Comparison of ENCODE assay signal across 19 cellular contexts in the genomic region with DNA sequence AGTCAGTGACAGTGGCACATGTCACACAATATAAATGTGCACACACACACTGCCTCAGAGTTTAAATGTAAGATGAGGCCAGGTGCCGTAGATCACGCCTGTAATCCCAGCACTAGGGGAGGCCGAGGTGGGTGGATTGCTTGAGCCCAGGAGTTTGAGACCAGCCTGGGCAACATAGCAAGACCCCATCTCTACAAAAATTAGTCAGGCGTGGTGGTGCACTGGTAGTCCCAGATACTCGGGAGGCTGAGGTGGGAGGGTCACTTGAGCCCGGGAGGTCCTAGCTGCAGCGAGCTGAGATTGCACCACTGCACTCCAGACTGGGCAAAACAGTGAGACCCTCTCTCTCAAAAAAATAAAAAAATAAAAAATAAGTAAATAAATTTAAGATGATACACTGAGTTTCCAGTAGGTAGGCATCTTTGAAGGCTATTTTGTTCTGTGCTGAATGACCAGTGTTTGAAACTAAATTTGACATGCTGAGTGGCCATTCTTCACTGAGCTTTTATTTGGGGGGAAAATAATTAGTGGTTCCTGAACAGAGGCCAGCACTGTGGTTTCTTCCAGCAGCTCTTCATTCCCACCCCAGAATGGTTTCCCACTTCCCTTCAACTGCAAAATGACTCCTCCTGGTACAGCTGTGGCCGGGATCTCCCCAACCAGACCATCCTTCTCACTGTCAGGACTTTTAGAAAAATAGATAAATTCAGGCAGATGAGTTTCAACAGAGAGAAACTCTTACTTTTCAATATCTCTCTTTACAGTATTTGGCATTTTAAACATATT. TPM values are rescaled to one million over a fixed set of nuclear protein-coding genes. Genes with fewer than 3 reads are reported as not detected.
DNase-seq lines count a peak whose midpoint lies in the region; ATAC-seq, FAIRE-seq and TF ChIP-seq lines count a peak whose summit lies in the region.
"Had no signal": no experiment of that assay in that cellular context is flagged by ENCODE, and none has a peak within 500 bp of the region (broad histone marks: within the 10 kb centered on the region; RNA-seq: fewer than 3 reads in every experiment).

No MANE protein-coding gene starts in this region.

- H3K79me2 ChIP-seq in HepG2 (ENCODE audit: insufficient read depth, low read length), result no peaks in the 10 kb centered on the region

- H3K4me1 ChIP-seq in HepG2 (ENCODE audit: insufficient read depth, low read length), result peaks cover 26% of the 10 kb centered on the region
- H3K4me1 ChIP-seq in right lobe of liver, result no peaks in the 10 kb centered on the region

- DNase-seq in HepG2 (ENCODE audit: low spot score) (no peak), right lobe of liver (no peak), RPMI8226 (peak; percentile 19), choroid plexus epithelial cell (ENCODE audit: low read depth) (peak; percentile 9), urothelium cell line (ENCODE audit: low spot score) (peak; percentile 24), GM19239 (ENCODE audit: insufficient read length, low spot score) (no peak), MV-4-11 (lab: John Stamatoyannopoulos, UW) (no peak)
- DNase-seq: 8988T, C1 segment of cervical spinal cord, H7, KBM-7, MM.1S, NCI-H1105, NCI-H1694, NCI-H2227 treated with DMSO at 0.1 percent for 48 hours, NCI-H524 had no signal

- no peak overlapping the region for H3K9ac ChIP-seq in HepG2 (ENCODE audit: insufficient read depth, low read depth, low read length)

- H2AFZ ChIP-seq in HepG2 (ENCODE audit: low read length), result no peak overlapping the region

- no peak for TF ChIP-seq CTCF in HepG2 (CRISPR knock-in tag; IDR thresholded peaks at IDR 0.05)
- TF ChIP-seq CTCF in right lobe of liver (IDR thresholded peaks at IDR 0.05), result no peak
- no peak for TF ChIP-seq CTCF in choroid plexus epithelial cell (conservative IDR thresholded peaks at IDR 0.05; ENCODE audit: low read depth, low read length)

- intact Hi-C loops in HepG2 (cut with micrococcal nuclease; ENCODE audit: unreplicated experiment), result no loop called here
- intact Hi-C loops in right lobe of liver (cut with DNase I), result loop anchor here in 1 of 2 donors (5.0 kb wide), 1 partner anchor 185 kb away; no protein-coding TSS in a partner anchor

- FAIRE-seq in HepG2 (lab: Jason Lieb, UNC) (no peak), urothelium cell line (lab: Jason Lieb, UNC) (peak; percentile 68), GM19239 (lab: Jason Lieb, UNC) (no peak)

- no peak overlapping the region for H3K4me2 ChIP-seq in HepG2 (ENCODE audit: low read depth, low read length)

- H3K9me3 ChIP-seq in HepG2 (ENCODE audit: low read length) (no peaks in the 10 kb centered on the region), right lobe of liver (no peaks in the 10 kb centered on the region)
- H3K9me3 ChIP-seq: SJSA1 had no signal

- H3K4me3 ChIP-seq in HepG2 (replicated peaks in 1 of 3; ENCODE audit: insufficient read depth in 1 of 3, low read depth in 2 of 3, low read length in 3 of 3) (no peak overlapping the region), right lobe of liver (no peak overlapping the region), choroid plexus epithelial cell (ENCODE audit: low read depth, low read length) (no peak overlapping the region)
- H3K4me3 ChIP-seq: SJSA1 had no signal

- no peak for TF ChIP-seq POLR2A in HepG2 (IDR thresholded peaks at IDR 0.05; ENCODE audit: insufficient read depth in 1 of 2, low read depth in 2 of 2, low read length in 2 of 2)
- no peak for TF ChIP-seq POLR2A in right lobe of liver (IDR thresholded peaks at IDR 0.05)

- no peak for TF ChIP-seq RAD21 in HepG2 (CRISPR knock-in tag; IDR thresholded peaks at IDR 0.05)

- POLR2A ChIA-PET in HepG2 (lab: Yijun Ruan, JAX), result no interaction called here

- WGBS in HepG2 (ENCODE audit: low lambda C conversion rate), result 80% methylated on average over 8 of the region's 8 CpGs
- WGBS in right lobe of liver (ENCODE audit: insufficient coverage, low coverage, low lambda C conversion rate, missing lambda C conversion rate), result 69% methylated on average over 4 of the region's 8 CpGs

- in situ Hi-C loops in HepG2 (cut with HindIII; ENCODE audit: extremely low pct_ligation_motif_present, low pct_unique_long_range_greater_than_20kb), result no loop called here

- H3K36me3 ChIP-seq in HepG2 (replicated peaks in 1 of 2; ENCODE audit: control insufficient read depth in 1 of 2, insufficient read depth in 2 of 2, low read length in 2 of 2) (no peaks in the 10 kb centered on the region), right lobe of liver (no peaks in the 10 kb centered on the region)
- H3K36me3 ChIP-seq: SJSA1 had no signal

- CTCF ChIA-PET in HepG2 (lab: Yijun Ruan, JAX; ENCODE audit: low intra/inter-chr PET ratio, low total read pairs), result no interaction called here

- ATAC-seq in HepG2, result no peak
- ATAC-seq in right lobe of liver, result no peak
- ATAC-seq in GM19455 (IDR thresholded peaks at IDR 0.05; ENCODE audit: unreplicated experiment), result no peak

- no peaks in the 10 kb centered on the region for H4K20me1 ChIP-seq in HepG2 (ENCODE audit: insufficient read depth, low read length)

- H3K27ac ChIP-seq in HepG2 (ENCODE audit: extremely low read length, insufficient read depth, low read length) (no peak overlapping the region), right lobe of liver (no peak overlapping the region)
- H3K27ac ChIP-seq: HL-60 had no signal

- BruUV-seq in HepG2 (replicated peaks; lab: Mats Ljungman, UMichigan), result no TSS peak

- TF ChIP-seq EP300 in HepG2 (IDR thresholded peaks at IDR 0.05; ENCODE audit: low read depth in 2 of 2, low read length in 2 of 2), result no peak
- TF ChIP-seq EP300 in HepG2 (CRISPR knock-in tag; IDR thresholded peaks at IDR 0.05; ENCODE audit: borderline replicate concordance), result no peak

- H3K27me3 ChIP-seq in HepG2 (ENCODE audit: control insufficient read depth in 1 of 2, insufficient read depth in 2 of 2, low read length in 2 of 2), result no peaks in the 10 kb centered on the region
- no peaks in the 10 kb centered on the region for H3K27me3 ChIP-seq in right lobe of liver
- H3K27me3 ChIP-seq: SJSA1 had no signal

TF ChIP-seq in HepG2, 621 proteins besides CTCF, POLR2A, EP300 and RAD21 (continues in another document):
- TF ChIP-seq THAP11 (CRISPR knock-in tag; IDR thresholded peaks at IDR 0.05) (no peak), ZNF713 (CRISPR knock-in tag; IDR thresholded peaks at IDR 0.05) (no peak)

RNA-seq across cellular contexts. Expression of a gene that starts 44.9 kb away (rescaled TPM):
- total RNA-seq in HepG2 (2016; rRNA removed; fragmentation: Illumina TruSeq; extraction: Trizol) (94.8 and 133 TPM in 2 replicates), right lobe of liver (10 to 100 TPM; 27.2 to 37.4 (median 30.7) TPM)
- total RNA-seq in HepG2 (2016; cell fraction: cytosol; rRNA removed; fragmentation: Illumina TruSeq; extraction: Trizol; ENCODE audit: low read depth), result 45.3 and 48.4 TPM in 2 replicates
- total RNA-seq in HepG2 (2016; cell fraction: insoluble cytoplasmic fraction; rRNA removed; fragmentation: Illumina TruSeq; extraction: Trizol), result 94.6 and 133 TPM in 2 replicates
- 77.8 and 78.0 TPM in 2 replicates for total RNA-seq in HepG2 (2016; cell fraction: membrane; rRNA removed; fragmentation: Illumina TruSeq; extraction: Trizol)
- total RNA-seq in HepG2 (2016; cell fraction: nucleus; rRNA removed; fragmentation: Illumina TruSeq; extraction: Trizol), result 49.2 and 51.5 TPM in 2 replicates
- polyA plus RNA-seq in HepG2 (2011; rRNA removed), result 40.8 and 53.4 TPM in 2 replicates
- 33.3 and 37.5 TPM in 2 replicates for polyA plus RNA-seq in HepG2 (2011; cell fraction: cytosol; rRNA removed)
- polyA plus RNA-seq in HepG2 (2011; cell fraction: nucleus; rRNA removed), result 15.1 and 19.9 TPM in 2 replicates
- polyA plus RNA-seq in HepG2 (2012), result 60.7 and 69.3 TPM in 2 replicates
- 40.3 and 41.0 TPM in 2 replicates for polyA plus RNA-seq in HepG2 (2016; cell fraction: cytosol; fragmentation: Illumina TruSeq; extraction: Trizol; ENCODE audit: low read depth)
- polyA plus RNA-seq in HepG2 (2016; cell fraction: insoluble cytoplasmic fraction; fragmentation: Illumina TruSeq; extraction: Trizol; ENCODE audit: low read depth), result 132 and 137 TPM in 2 replicates
- polyA plus RNA-seq in HepG2 (2016; cell fraction: membrane; fragmentation: Illumina TruSeq; extraction: Trizol; ENCODE audit: low read depth), result 67.1 and 72.3 TPM in 2 replicates
- polyA plus RNA-seq in HepG2 (2016; cell fraction: nucleus; fragmentation: Illumina TruSeq; extraction: Trizol; ENCODE audit: insufficient read depth, low read depth), result 76.0 and 78.0 TPM in 2 replicates
- 36.2 and 55.8 TPM in 2 replicates for polyA minus RNA-seq in HepG2 (2011; rRNA and poly(A)+ RNA removed; ENCODE audit: low replicate concordance)
- polyA minus RNA-seq in HepG2 (2011; cell fraction: cytosol; rRNA and poly(A)+ RNA removed), result 33.5 and 35.7 TPM in 2 replicates
- polyA minus RNA-seq in HepG2 (2011; cell fraction: nucleus; rRNA and poly(A)+ RNA removed), result 19.4 and 20.3 TPM in 2 replicates

RNA-seq across cellular contexts. Expression of a gene that starts 45.2 kb away (rescaled TPM):
- total RNA-seq in HepG2 (2016; rRNA removed; fragmentation: Illumina TruSeq; extraction: Trizol), result 15.1 and 19.4 TPM in 2 replicates
- total RNA-seq in HepG2 (2016; cell fraction: cytosol; rRNA removed; fragmentation: Illumina TruSeq; extraction: Trizol; ENCODE audit: low read depth), result 4.2 and 4.9 TPM in 2 replicates
- 15.4 and 19.7 TPM in 2 replicates for total RNA-seq in HepG2 (2016; cell fraction: insoluble cytoplasmic fraction; rRNA removed; fragmentation: Illumina TruSeq; extraction: Trizol)
- 6.6 and 7.0 TPM in 2 replicates for total RNA-seq in HepG2 (2016; cell fraction: membrane; rRNA removed; fragmentation: Illumina TruSeq; extraction: Trizol)
- total RNA-seq in HepG2 (2016; cell fraction: nucleus; rRNA removed; fragmentation: Illumina TruSeq; extraction: Trizol), result 12.6 and 15.6 TPM in 2 replicates
- polyA plus RNA-seq in HepG2 (2011; rRNA removed), result 10.9 and 13.9 TPM in 2 replicates
- polyA plus RNA-seq in HepG2 (2011; cell fraction: cytosol; rRNA removed), result 7.8 and 7.9 TPM in 2 replicates
- 9.8 and 11.9 TPM in 2 replicates for polyA plus RNA-seq in HepG2 (2011; cell fraction: nucleus; rRNA removed)
- polyA plus RNA-seq in HepG2 (2012), result 8.9 TPM in 2 replicates
- polyA plus RNA-seq in HepG2 (2016; cell fraction: cytosol; fragmentation: Illumina TruSeq; extraction: Trizol; ENCODE audit: low read depth), result 1.2 and 1.3 TPM in 2 replicates
- 13.3 and 15.0 TPM in 2 replicates for polyA plus RNA-seq in HepG2 (2016; cell fraction: insoluble cytoplasmic fraction; fragmentation: Illumina TruSeq; extraction: Trizol; ENCODE audit: low read depth)
- 1.8 TPM in 2 replicates for polyA plus RNA-seq in HepG2 (2016; cell fraction: membrane; fragmentation: Illumina TruSeq; extraction: Trizol; ENCODE audit: low read depth)
- polyA plus RNA-seq in HepG2 (2016; cell fraction: nucleus; fragmentation: Illumina TruSeq; extraction: Trizol; ENCODE audit: insufficient read depth, low read depth), result 13.9 and 14.0 TPM in 2 replicates
- polyA minus RNA-seq in HepG2 (2011; rRNA and poly(A)+ RNA removed; ENCODE audit: low replicate concordance), result 6.2 and 7.1 TPM in 2 replicates
- polyA minus RNA-seq in HepG2 (2011; cell fraction: cytosol; rRNA and poly(A)+ RNA removed), result 8.8 and 9.5 TPM in 2 replicates
- polyA minus RNA-seq in HepG2 (2011; cell fraction: nucleus; rRNA and poly(A)+ RNA removed), result 21.0 and 25.5 TPM in 2 replicates
- 1 to 10 TPM; 2.1 to 5.6 (median 3.7) TPM for total RNA-seq in right lobe of liver

Comparison
In these comparisons a context has a peak if more than half of its experiments do, and no peak if none do; other contexts are left out.
1. DNase-seq: peak in RPMI8226 (single experiment), choroid plexus epithelial cell (single experiment) and urothelium cell line (single experiment); none in HepG2 (single experiment), right lobe of liver (0 of 3), GM19239 (single experiment) and MV-4-11 (single experiment).